In genomic region chr5:143812085-143812705, GRCh38 we compare ENCODE assay signal across 12 cellular contexts. TPM values are rescaled to one million over a fixed set of nuclear protein-coding genes. Genes with fewer than 3 reads are reported as not detected.
DNase-seq lines count a peak whose midpoint lies in the region; ATAC-seq and TF ChIP-seq lines count a peak whose summit lies in the region.
"Had no signal": no experiment of that assay in that cellular context is flagged by ENCODE, and none has a peak within 500 bp of the region (broad histone marks: within the 10 kb centered on the region; RNA-seq: fewer than 3 reads in every experiment).

TSS of gene HMHB1 (plus strand) at chr5:143812161.

- H3K27ac Mint-ChIP-seq in stimulated activated naive CD8-positive, alpha-beta T cell treated with anti-CD3 and anti-CD28 coated beads, Interleukin-15, Interleukin-2, amounts not matched to agents 100 ng/mL and 50 ng/mL, for 24 hours: peak within 1 kb of the TSS; percentile 75
- H3K27ac Mint-ChIP-seq in activated CD4-positive, alpha-beta memory T cell treated with anti-CD3 and anti-CD28 coated beads, Interleukin-2, amount 10 ng/mL, durations not matched to agents 7 days and 5 days: peak within 1 kb of the TSS; percentile 68

- no peaks in the 10 kb centered on the region for H3K27me3 ChIP-seq in upper lobe of right lung
- H3K27me3 ChIP-seq: esophagus muscularis mucosa had no signal

- peaks cover 6% of the 10 kb centered on the region for H3K27me3 Mint-ChIP-seq in stimulated activated naive CD8-positive, alpha-beta T cell treated with anti-CD3 and anti-CD28 coated beads, Interleukin-15, Interleukin-2, amounts not matched to agents 100 ng/mL and 50 ng/mL, for 24 hours
- peaks cover 2% of the 10 kb centered on the region for H3K27me3 Mint-ChIP-seq in activated CD4-positive, alpha-beta memory T cell treated with anti-CD3 and anti-CD28 coated beads, Interleukin-2, amount 10 ng/mL, durations not matched to agents 7 days and 5 days

- H3K4me1 Mint-ChIP-seq in stimulated activated naive CD8-positive, alpha-beta T cell treated with anti-CD3 and anti-CD28 coated beads, Interleukin-15, Interleukin-2, amounts not matched to agents 100 ng/mL and 50 ng/mL, for 24 hours (ENCODE audit: low read depth): peaks cover 17% of the 10 kb centered on the region
- H3K4me1 Mint-ChIP-seq in activated CD4-positive, alpha-beta memory T cell treated with anti-CD3 and anti-CD28 coated beads, Interleukin-2, amount 10 ng/mL, durations not matched to agents 7 days and 5 days: peaks cover 23% of the 10 kb centered on the region

- no peak within 1 kb of the TSS for H3K27ac ChIP-seq in upper lobe of right lung
- H3K27ac ChIP-seq: esophagus muscularis mucosa, lower lobe of right lung had no signal

- no peaks in the 10 kb centered on the region for H3K36me3 Mint-ChIP-seq in stimulated activated naive CD8-positive, alpha-beta T cell treated with anti-CD3 and anti-CD28 coated beads, Interleukin-15, Interleukin-2, amounts not matched to agents 100 ng/mL and 50 ng/mL, for 24 hours (ENCODE audit: low read depth)
- H3K36me3 Mint-ChIP-seq in activated CD4-positive, alpha-beta memory T cell treated with anti-CD3 and anti-CD28 coated beads, Interleukin-2, amount 10 ng/mL, durations not matched to agents 7 days and 5 days (ENCODE audit: low read depth): peaks cover 4% of the 10 kb centered on the region

- CTCF ChIA-PET in activated CD4-positive, alpha-beta memory T cell treated with anti-CD3 and anti-CD28 coated beads, Interleukin-2, amount 10 ng/mL, durations not matched to agents 7 days and 5 days (lab: Charles Lee): no interaction called here

- no peaks in the 10 kb centered on the region for H3K9me3 ChIP-seq in upper lobe of right lung
- H3K9me3 ChIP-seq: esophagus muscularis mucosa, lower lobe of right lung had no signal

- no peak for DNase-seq in stimulated activated naive CD8-positive, alpha-beta T cell treated with anti-CD3 and anti-CD28 coated beads, Interleukin-15, Interleukin-2, amounts not matched to agents 100 U/mL and 50 U/mL, for 24 hours
- DNase-seq in activated CD4-positive, alpha-beta memory T cell treated with anti-CD3 and anti-CD28 coated beads, Interleukin-2, amount 10 ng/mL, durations not matched to agents 7 days and 5 days: peak; percentile 41
- DNase-seq in activated effector memory CD4-positive, alpha-beta T cell treated with Interleukin-2 at 50 U/mL for 16 hours: no peak
- DNase-seq in mucosa of gallbladder (ENCODE audit: low spot score) (no peak), upper lobe of right lung (no peak)
- DNase-seq: lower lobe of right lung, substantia nigra had no signal

- no peak for ATAC-seq in stimulated activated naive CD8-positive, alpha-beta T cell treated with anti-CD3 and anti-CD28 coated beads, Interleukin-15, Interleukin-2, amounts not matched to agents 100 U/mL and 50 U/mL, for 24 hours
- ATAC-seq in HG03095 (IDR thresholded peaks at IDR 0.05; ENCODE audit: unreplicated experiment) (peak; percentile 46), HG03378 (IDR thresholded peaks at IDR 0.05; ENCODE audit: unreplicated experiment) (no peak), upper lobe of right lung (no peak)
- ATAC-seq: lower lobe of right lung had no signal

- H3K4me1 ChIP-seq in upper lobe of right lung: no peaks in the 10 kb centered on the region
- H3K4me1 ChIP-seq: esophagus muscularis mucosa had no signal

- TF ChIP-seq CTCF in upper lobe of right lung (IDR thresholded peaks at IDR 0.05): no peak

- H3K36me3 ChIP-seq in upper lobe of right lung: no peaks in the 10 kb centered on the region
- H3K36me3 ChIP-seq: esophagus muscularis mucosa, lower lobe of right lung had no signal

- intact Hi-C loops in upper lobe of right lung (cut with DNase I): no loop called here

- no peak within 1 kb of the TSS for H3K4me3 ChIP-seq in upper lobe of right lung
- H3K4me3 ChIP-seq: esophagus muscularis mucosa, lower lobe of right lung, smooth muscle cell had no signal

- no peaks in the 10 kb centered on the region for H3K9me3 Mint-ChIP-seq in stimulated activated naive CD8-positive, alpha-beta T cell treated with anti-CD3 and anti-CD28 coated beads, Interleukin-15, Interleukin-2, amounts not matched to agents 100 ng/mL and 50 ng/mL, for 24 hours
- H3K9me3 Mint-ChIP-seq in activated CD4-positive, alpha-beta memory T cell treated with anti-CD3 and anti-CD28 coated beads, Interleukin-2, amount 10 ng/mL, durations not matched to agents 7 days and 5 days: peaks cover 5% of the 10 kb centered on the region

- H3K4me3 Mint-ChIP-seq in stimulated activated naive CD8-positive, alpha-beta T cell treated with anti-CD3 and anti-CD28 coated beads, Interleukin-15, Interleukin-2, amounts not matched to agents 100 ng/mL and 50 ng/mL, for 24 hours: peak within 1 kb of the TSS; percentile 73
- H3K4me3 Mint-ChIP-seq in activated CD4-positive, alpha-beta memory T cell treated with anti-CD3 and anti-CD28 coated beads, Interleukin-2, amount 10 ng/mL, durations not matched to agents 7 days and 5 days: peak within 1 kb of the TSS; percentile 71

- POLR2A ChIA-PET in activated CD4-positive, alpha-beta memory T cell treated with anti-CD3 and anti-CD28 coated beads, Interleukin-2, amount 10 ng/mL, durations not matched to agents 7 days and 5 days (lab: Charles Lee): no interaction called here

RNA-seq across cellular contexts. Expression of gene HMHB1, which starts in this region (rescaled TPM):
- 1 to 10 TPM in 1 of 2 experiments, not detected in 1; 1.2 TPM for total RNA-seq in activated CD4-positive, alpha-beta memory T cell treated with anti-CD3 and anti-CD28 coated beads, Interleukin-2, amount 10 ng/mL, durations not matched to agents 7 days and 5 days
- total RNA-seq in mucosa of gallbladder (not detected), upper lobe of right lung (not detected)
- total RNA-seq: esophagus muscularis mucosa, lower lobe of right lung, smooth muscle cell had no signal
